Comparison of ENCODE assay signal across 25 cellular contexts in the genomic region with DNA sequence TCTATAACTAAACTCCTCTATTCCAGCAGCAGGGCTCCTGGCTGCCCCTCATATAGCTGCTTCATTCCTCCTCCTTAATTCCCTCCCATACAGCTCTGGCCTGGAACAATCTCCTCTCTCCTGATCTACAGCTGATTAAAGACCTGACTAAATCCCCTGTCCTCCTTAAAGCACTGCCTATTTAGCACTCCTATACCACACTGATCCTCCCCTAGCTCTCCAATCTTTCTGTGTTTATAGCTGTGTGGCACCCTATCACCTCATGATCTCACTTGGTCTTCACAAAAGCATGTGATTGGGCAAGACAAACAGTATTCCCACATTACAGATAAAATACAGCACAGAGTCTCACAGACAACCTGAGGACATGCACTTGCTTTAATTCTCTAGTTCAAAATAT. TPM values are rescaled to one million over a fixed set of nuclear protein-coding genes. Genes with fewer than 3 reads are reported as not detected.
A peak's percentile ranks its signal among the peaks of the same experiment; 100 is the strongest.
DNase-seq lines count a peak whose midpoint lies in the region; FAIRE-seq and TF ChIP-seq lines count a peak whose summit lies in the region.
"Had no signal": no experiment of that assay in that cellular context is flagged by ENCODE, and none has a peak within 500 bp of the region (broad histone marks: within the 10 kb centered on the region; RNA-seq: fewer than 3 reads in every experiment).

No MANE protein-coding gene starts in this region.

- H3K9ac ChIP-seq in KMS-11 (peak overlapping the region; percentile 7; the same call in 1 of the 2 replicates), astrocyte (ENCODE audit: low read length) (no peak overlapping the region), neural progenitor cell (no peak overlapping the region)

- no peak for TF ChIP-seq CTCF in D721Med (IDR thresholded peaks at IDR 0.05; ENCODE audit: insufficient read depth, missing control alignments)
- no peak for TF ChIP-seq CTCF in KMS-11 (conservative IDR thresholded peaks at IDR 0.05; ENCODE audit: low read depth, low read length)
- no peak for TF ChIP-seq CTCF in astrocyte (IDR thresholded peaks at IDR 0.05; ENCODE audit: insufficient read depth, low read depth, low read length)
- no peak for TF ChIP-seq CTCF in neural progenitor cell (IDR thresholded peaks at IDR 0.05)
- TF ChIP-seq CTCF in coronary artery (IDR thresholded peaks at IDR 0.05) = no peak

- H3K9me3 Mint-ChIP-seq in astrocyte (ENCODE audit: unreplicated experiment) (no peaks in the 10 kb centered on the region), neural progenitor cell (no peaks in the 10 kb centered on the region)
- H3K9me3 Mint-ChIP-seq: activated naive CD4-positive, alpha-beta T cell treated with anti-CD3 and anti-CD28 coated beads, Interleukin-2, amount 50 U/mL, for 72 hours; activated T-helper 2 cell treated with anti-CD3 and anti-CD28 coated beads, Interferon-gamma antibody, Interleukin-2, Interleukin-4, amounts not matched to agents 10 μg/mL and 5 μg/mL and 100 μg/mL, durations not matched to agents 14 hours and 24 hours and 36 hours; endodermal cell; memory B cell; stimulated activated naive CD8-positive, alpha-beta T cell treated with anti-CD3 and anti-CD28 coated beads, Interleukin-15, Interleukin-2, amounts not matched to agents 100 ng/mL and 50 ng/mL, for 24 hours had no signal

- H3K27ac ChIP-seq in KMS-11 (peak overlapping the region; percentile 71), astrocyte (ENCODE audit: low read depth, low read length) (no peak overlapping the region), neural progenitor cell (no peak overlapping the region), coronary artery (peak overlapping the region in 1 of 2 donors; percentile 30)
- H3K27ac ChIP-seq: esophagus squamous epithelium, gastrocnemius medialis, hepatocyte, VCaP had no signal

- H2AFZ ChIP-seq in KMS-11 (ENCODE audit: low read depth) = no peak overlapping the region
- no peak overlapping the region for H2AFZ ChIP-seq in astrocyte (ENCODE audit: low read depth, low read length)
- H2AFZ ChIP-seq in neural progenitor cell (replicated peaks) = no peak overlapping the region
- H2AFZ ChIP-seq: hepatocyte had no signal

- H3K4me1 Mint-ChIP-seq in astrocyte (ENCODE audit: low read depth, unreplicated experiment) (peaks cover 13% of the 10 kb centered on the region), neural progenitor cell (peaks cover 4% of the 10 kb centered on the region)

- H3K79me2 ChIP-seq in KMS-11 (ENCODE audit: insufficient read depth, low read depth) (peaks cover 10% of the 10 kb centered on the region; the same call in 1 of the 2 replicates), astrocyte (ENCODE audit: insufficient read depth, low read length) (peaks cover 92% of the 10 kb centered on the region), neural progenitor cell (ENCODE audit: low read depth) (peaks cover 31% of the 10 kb centered on the region)

- H3K27me3 ChIP-seq in KMS-11 (ENCODE audit: insufficient read depth, low read depth) = no peaks in the 10 kb centered on the region
- H3K27me3 ChIP-seq in astrocyte (ENCODE audit: insufficient read depth, low read length) = no peaks in the 10 kb centered on the region
- no peaks in the 10 kb centered on the region for H3K27me3 ChIP-seq in neural progenitor cell
- H3K27me3 ChIP-seq: esophagus squamous epithelium, gastrocnemius medialis, hepatocyte had no signal

- H4K20me1 ChIP-seq in KMS-11 (ENCODE audit: insufficient read depth) (no peaks in the 10 kb centered on the region), astrocyte (ENCODE audit: insufficient read depth, low read length) (peaks cover 71% of the 10 kb centered on the region), neural progenitor cell (ENCODE audit: low read depth) (peaks cover 23% of the 10 kb centered on the region)

- H3K36me3 Mint-ChIP-seq in astrocyte (ENCODE audit: low read depth, unreplicated experiment) (peaks cover 7% of the 10 kb centered on the region), neural progenitor cell (peaks cover 3% of the 10 kb centered on the region)
- H3K36me3 Mint-ChIP-seq: activated naive CD4-positive, alpha-beta T cell treated with anti-CD3 and anti-CD28 coated beads, Interleukin-2, amount 50 U/mL, for 72 hours had no signal

- H3K4me3 Mint-ChIP-seq in astrocyte (ENCODE audit: unreplicated experiment) = no peak overlapping the region
- no peak overlapping the region for H3K4me3 Mint-ChIP-seq in neural progenitor cell
- H3K4me3 Mint-ChIP-seq: endodermal cell; memory B cell; stimulated activated naive CD8-positive, alpha-beta T cell treated with anti-CD3 and anti-CD28 coated beads, Interleukin-15, Interleukin-2, amounts not matched to agents 100 ng/mL and 50 ng/mL, for 24 hours had no signal

- H3K36me3 ChIP-seq in KMS-11 (ENCODE audit: insufficient read depth) (no peaks in the 10 kb centered on the region), astrocyte (ENCODE audit: insufficient read depth, low read length) (no peaks in the 10 kb centered on the region), neural progenitor cell (no peaks in the 10 kb centered on the region)
- H3K36me3 ChIP-seq: esophagus squamous epithelium, gastrocnemius medialis had no signal

- H3K4me1 ChIP-seq in KMS-11 (ENCODE audit: low read depth, poor library complexity, severe bottlenecking) (peaks cover 86% of the 10 kb centered on the region), astrocyte (ENCODE audit: insufficient read depth, low read length) (peaks cover under 1% of the 10 kb centered on the region), neural progenitor cell (peaks cover 11% of the 10 kb centered on the region)

- no peaks in the 10 kb centered on the region for H3K9me3 ChIP-seq in astrocyte (ENCODE audit: insufficient read depth, low read depth, low read length)
- H3K9me3 ChIP-seq in neural progenitor cell (ENCODE audit: low read depth) = no peaks in the 10 kb centered on the region
- H3K9me3 ChIP-seq: esophagus squamous epithelium, gastrocnemius medialis had no signal

- H3F3A ChIP-seq in neural progenitor cell (ENCODE audit: low read depth) = peaks cover 5% of the 10 kb centered on the region

- DNase-seq in D721Med (ENCODE audit: insufficient read length, low spot score) = peak; percentile 42
- no peak for DNase-seq in astrocyte (ENCODE audit: low read depth)
- peak; percentile 23 for DNase-seq in neural progenitor cell (ENCODE audit: low spot score)
- no peak for DNase-seq in coronary artery (ENCODE audit: low spot score)
- DNase-seq in SK-N-DZ (ENCODE audit: low spot score) = no peak
- DNase-seq in NCI-H2081 (lab: John Stamatoyannopoulos, UW) = no peak
- DNase-seq: ACHN, caudate nucleus, endodermal cell, esophagus squamous epithelium, gastrocnemius medialis, NCI-H1417, NCI-H2081 treated with DMSO at 0.1 percent for 48 hours, NCI-H446 treated with DMSO at 0.1 percent for 48 hours, nucleus accumbens, Right ventricle myocardium superior, T-helper 9 cell had no signal

- H3K27ac Mint-ChIP-seq in astrocyte (ENCODE audit: unreplicated experiment) (peak overlapping the region; percentile 50), neural progenitor cell (no peak overlapping the region)
- H3K27ac Mint-ChIP-seq: activated naive CD4-positive, alpha-beta T cell treated with anti-CD3 and anti-CD28 coated beads, Interleukin-2, amount 50 U/mL, for 72 hours; activated T-helper 2 cell treated with anti-CD3 and anti-CD28 coated beads, Interferon-gamma antibody, Interleukin-2, Interleukin-4, amounts not matched to agents 10 μg/mL and 5 μg/mL and 100 μg/mL, durations not matched to agents 14 hours and 24 hours and 36 hours; endodermal cell; memory B cell had no signal

- H3K4me3 ChIP-seq in KMS-11 (IDR thresholded peaks at IDR 0.05; ENCODE audit: insufficient read depth, low read depth, low read length) (no peak overlapping the region), astrocyte (ENCODE audit: insufficient read depth, low read depth, low read length) (no peak overlapping the region), neural progenitor cell (no peak overlapping the region), coronary artery (no peak overlapping the region)
- H3K4me3 ChIP-seq: esophagus squamous epithelium, gastrocnemius medialis, hepatocyte had no signal

- H3K4me2 ChIP-seq in KMS-11 (peak overlapping the region; percentile 79), astrocyte (ENCODE audit: low read length) (no peak overlapping the region), neural progenitor cell (no peak overlapping the region)
- H3K4me2 ChIP-seq: hepatocyte had no signal

- FAIRE-seq in D721Med (lab: Jason Lieb, UNC) (no peak), astrocyte (lab: Jason Lieb, UNC) (no peak)
- FAIRE-seq: G401.6 had no signal

- H3K27me3 Mint-ChIP-seq in astrocyte (ENCODE audit: low read depth, unreplicated experiment) = no peaks in the 10 kb centered on the region
- no peaks in the 10 kb centered on the region for H3K27me3 Mint-ChIP-seq in neural progenitor cell (ENCODE audit: insufficient read depth, low read depth)
- H3K27me3 Mint-ChIP-seq: memory B cell; stimulated activated naive CD8-positive, alpha-beta T cell treated with anti-CD3 and anti-CD28 coated beads, Interleukin-15, Interleukin-2, amounts not matched to agents 100 ng/mL and 50 ng/mL, for 24 hours had no signal

RNA-seq across cellular contexts. Expression of a gene that starts 17.4 kb away (rescaled TPM):
- total RNA-seq in astrocyte (58.4 and 62.9 TPM in 2 replicates), neural progenitor cell (ENCODE audit: low replicate concordance) (17.3 and 24.0 TPM in 2 replicates)
- polyA plus RNA-seq in SK-N-DZ (2014; cell fraction: cytosol; rRNA removed) = 9.6 and 14.1 TPM in 2 replicates
- polyA plus RNA-seq in SK-N-DZ (2014; cell fraction: nucleus; rRNA removed) = 18.7 and 25.6 TPM in 2 replicates

RNA-seq across cellular contexts. Expression of a gene that starts 51.6 kb away (rescaled TPM):
- total RNA-seq in astrocyte = 434 and 452 TPM in 2 replicates
- 256 and 318 TPM in 2 replicates for total RNA-seq in neural progenitor cell (ENCODE audit: low replicate concordance)
- polyA plus RNA-seq in SK-N-DZ (2014; cell fraction: cytosol; rRNA removed) = 235 and 245 TPM in 2 replicates
- polyA plus RNA-seq in SK-N-DZ (2014; cell fraction: nucleus; rRNA removed) = 116 and 133 TPM in 2 replicates

Comparison
In these comparisons a context has a peak if more than half of its experiments do, and no peak if none do; other contexts are left out.
1. DNase-seq: peak in D721Med (single experiment) and neural progenitor cell (single experiment); none in astrocyte (single experiment), coronary artery (single experiment), SK-N-DZ (single experiment) and NCI-H2081 (0 of 2).